9 cellular contexts compared by ENCODE assay signal in genomic region chr10:2043379-2043778, GRCh38.
"Had no signal": no experiment of that assay in that cellular context is flagged by ENCODE, and none has a peak within 500 bp of the region (broad histone marks: within the 10 kb centered on the region; RNA-seq: fewer than 3 reads in every experiment).

No MANE protein-coding gene starts in this region.

- DNase-seq: H7, HFFc6, IMR-90, KG1 had no signal

- H3K4me3 ChIP-seq: GM23338, HAP-1, K562 had no signal

- FAIRE-seq: K562 had no signal

- H3K4me3 Mint-ChIP-seq: GM23338, HFFc6 had no signal

- ATAC-seq: GM23338, HCT116, K562 had no signal

- H3K9me3 Mint-ChIP-seq: GM23338 had no signal

- H3K27ac Mint-ChIP-seq: GM23338, HFFc6 had no signal

- H3K4me1 ChIP-seq: HAP-1 had no signal

- H3K9me3 ChIP-seq: HAP-1 had no signal

- H3K36me3 ChIP-seq: HAP-1 had no signal

- H3K4me2 ChIP-seq: GM23338 had no signal

- H3K27ac ChIP-seq: HL-60 had no signal

- H3K4me1 Mint-ChIP-seq: GM23338 had no signal

- H2AFZ ChIP-seq: GM23338 had no signal
